Comparison of ENCODE assay signal across 18 cellular contexts in genomic region chr9:92615790-92616189, GRCh38. TPM values are rescaled to one million over a fixed set of nuclear protein-coding genes. Genes with fewer than 3 reads are reported as not detected.
A peak's percentile ranks its signal among the peaks of the same experiment; 100 is the strongest.
DNase-seq lines count a peak whose midpoint lies in the region; FAIRE-seq and TF ChIP-seq lines count a peak whose summit lies in the region.
"Had no signal": no experiment of that assay in that cellular context is flagged by ENCODE, and none has a peak within 500 bp of the region (broad histone marks: within the 10 kb centered on the region; RNA-seq: fewer than 3 reads in every experiment).

No MANE protein-coding gene starts in this region.

- intact Hi-C loops in esophagus squamous epithelium (cut with DNase I) = no loop called here
- intact Hi-C loops in ovary (cut with DNase I) = loop anchor here in 1 of 4 donors (5.0 kb wide), 1 partner anchor 78 kb away; the partner anchor contains the start of gene ECM2
- intact Hi-C loops in tibial artery (cut with DNase I; ENCODE audit: low total_unique reads) = loop anchor here (5.0 kb wide), 1 partner anchor 153 kb away; no protein-coding TSS in a partner anchor

- H3K27me3 Mint-ChIP-seq in activated naive CD4-positive, alpha-beta T cell treated with anti-CD3 and anti-CD28 coated beads, Interleukin-2, amount 10 ng/mL, durations not matched to agents 7 days and 5 days = no peaks in the 10 kb centered on the region
- H3K27me3 Mint-ChIP-seq: naive B cell had no signal

- no peak overlapping the region for H3K4me3 Mint-ChIP-seq in activated naive CD4-positive, alpha-beta T cell treated with anti-CD3 and anti-CD28 coated beads, Interleukin-2, amount 10 ng/mL, durations not matched to agents 7 days and 5 days
- H3K4me3 Mint-ChIP-seq: naive B cell had no signal

- H3K4me3 ChIP-seq in bronchial epithelial cell (ENCODE audit: low read depth, low read length) (no peak overlapping the region), esophagus squamous epithelium (no peak overlapping the region), ovary (no peak overlapping the region), tibial artery (no peak overlapping the region)
- H3K4me3 ChIP-seq: lung had no signal

- H3K9me3 ChIP-seq in esophagus squamous epithelium = no peaks in the 10 kb centered on the region
- no peaks in the 10 kb centered on the region for H3K9me3 ChIP-seq in ovary
- no peaks in the 10 kb centered on the region for H3K9me3 ChIP-seq in tibial artery

- no peak for TF ChIP-seq CTCF in bronchial epithelial cell (IDR thresholded peaks at IDR 0.05; ENCODE audit: insufficient read depth, low read length, severe bottlenecking)
- no peak for TF ChIP-seq CTCF in esophagus squamous epithelium (IDR thresholded peaks at IDR 0.05)
- TF ChIP-seq CTCF in ovary (IDR thresholded peaks at IDR 0.05) = no peak
- TF ChIP-seq CTCF in tibial artery (IDR thresholded peaks at IDR 0.05) = no peak

- no peak for TF ChIP-seq EP300 in ovary (IDR thresholded peaks at IDR 0.05)

- TF ChIP-seq POLR2A in esophagus squamous epithelium (IDR thresholded peaks at IDR 0.05) (no peak), ovary (IDR thresholded peaks at IDR 0.05) (no peak)

- H3K9me3 Mint-ChIP-seq in activated naive CD4-positive, alpha-beta T cell treated with anti-CD3 and anti-CD28 coated beads, Interleukin-2, amount 10 ng/mL, durations not matched to agents 7 days and 5 days = no peaks in the 10 kb centered on the region
- H3K9me3 Mint-ChIP-seq: naive B cell had no signal

- no peak overlapping the region for H3K27ac Mint-ChIP-seq in activated naive CD4-positive, alpha-beta T cell treated with anti-CD3 and anti-CD28 coated beads, Interleukin-2, amount 10 ng/mL, durations not matched to agents 7 days and 5 days

- no peaks in the 10 kb centered on the region for H3K4me1 Mint-ChIP-seq in activated naive CD4-positive, alpha-beta T cell treated with anti-CD3 and anti-CD28 coated beads, Interleukin-2, amount 10 ng/mL, durations not matched to agents 7 days and 5 days
- H3K4me1 Mint-ChIP-seq: naive B cell had no signal

- 57 to 87% methylated on average over 13 of the region's 13 CpGs for WGBS in esophagus squamous epithelium, 2 donors
- WGBS in ovary, 3 donors = 22 to 44% (median 25%) methylated on average over 13 of the region's 13 CpGs

- H3K36me3 ChIP-seq in bronchial epithelial cell (ENCODE audit: control insufficient read depth, insufficient read depth, low read length) = peaks cover 43% of the 10 kb centered on the region
- H3K36me3 ChIP-seq in esophagus squamous epithelium = peaks cover 0 to 98% (median 28%) of the 10 kb centered on the region in 3 donors
- no peaks in the 10 kb centered on the region for H3K36me3 ChIP-seq in ovary
- peaks cover 0 to 72% (median 22%) of the 10 kb centered on the region in 3 donors for H3K36me3 ChIP-seq in tibial artery

- FAIRE-seq in bronchial epithelial cell (lab: Jason Lieb, UNC) = peak; percentile 68
- FAIRE-seq: endometrium had no signal

- DNase-seq in bronchial epithelial cell (ENCODE audit: low read depth) (no peak), esophagus squamous epithelium (lab: John Stamatoyannopoulos, UW) (no peak), ovary (no peak), tibial artery (no peak), NCI-H146 treated with DMSO at 0.1 percent for 48 hours (lab: John Stamatoyannopoulos, UW; ENCODE audit: unreplicated experiment) (no peak), HT-29 (ENCODE audit: low spot score) (no peak)
- no peak for DNase-seq in activated naive CD4-positive, alpha-beta T cell treated with anti-CD3 and anti-CD28 coated beads, Interleukin-2, amount 10 ng/mL, durations not matched to agents 7 days and 5 days
- DNase-seq: activated effector memory CD4-positive, alpha-beta T cell treated with Interleukin-2 at 50 U/mL for 16 hours; amygdala; cerebellar nuclear complex; foreskin keratinocyte; naive B cell; NCI-H2029 treated with DMSO at 0.1 percent for 48 hours; NCI-H446; stimulated activated CD4-positive, alpha-beta T cell treated with anti-CD3 and anti-CD28 coated beads, Interleukin-12 subunit alpha, Interleukin-12 subunit beta, amount 100 ng/mL, for 4 hours had no signal

- no peaks in the 10 kb centered on the region for H3K27me3 ChIP-seq in bronchial epithelial cell (ENCODE audit: control insufficient read depth, insufficient read depth, low read length)
- no peaks in the 10 kb centered on the region for H3K27me3 ChIP-seq in esophagus squamous epithelium
- no peaks in the 10 kb centered on the region for H3K27me3 ChIP-seq in ovary
- H3K27me3 ChIP-seq in tibial artery = no peaks in the 10 kb centered on the region
- H3K27me3 ChIP-seq: foreskin keratinocyte had no signal

- peaks cover 34% of the 10 kb centered on the region for H3K36me3 Mint-ChIP-seq in activated naive CD4-positive, alpha-beta T cell treated with anti-CD3 and anti-CD28 coated beads, Interleukin-2, amount 10 ng/mL, durations not matched to agents 7 days and 5 days

- H3K4me1 ChIP-seq in esophagus squamous epithelium (peaks cover 29 to 85% (median 54%) of the 10 kb centered on the region in 3 donors), ovary (ENCODE audit: insufficient read depth) (peaks cover 55% of the 10 kb centered on the region), tibial artery (peaks cover 0 to 70% (median 42%) of the 10 kb centered on the region in 4 donors)
- H3K4me1 ChIP-seq: foreskin keratinocyte, parathyroid adenoma had no signal

- CTCF ChIA-PET in activated naive CD4-positive, alpha-beta T cell treated with anti-CD3 and anti-CD28 coated beads, Interleukin-2, amount 10 ng/mL, durations not matched to agents 7 days and 5 days (lab: Charles Lee) = no interaction called here

- H3K27ac ChIP-seq in esophagus squamous epithelium (peak overlapping the region; percentile 81 to 92 (median 84)), ovary (peak overlapping the region; percentile 79 to 90), tibial artery (peak overlapping the region; percentile 68 to 80)
- H3K27ac ChIP-seq: foreskin keratinocyte, parathyroid adenoma had no signal

RNA-seq across cellular contexts. Expression of gene IPPK, which starts 54.1 kb away (rescaled TPM):
- total RNA-seq in bronchial epithelial cell = 27.6 and 38.8 TPM in 2 replicates
- total RNA-seq in esophagus squamous epithelium = 10 to 100 TPM; 41.8 to 86.9 (median 46.1) TPM
- total RNA-seq in ovary = 1 to 10 TPM; 5.7 to 8.5 (median 7.1) TPM
- 1 to 10 TPM; 4.7 to 6.2 TPM for polyA plus RNA-seq in ovary
- total RNA-seq in HT-29 (2014; rRNA removed; shearing (Covaris generic)) = 16.5 and 20.4 TPM in 2 replicates
